In genomic region chr1:152752225-152752624, GRCh38 we compare ENCODE assay signal across 16 cellular contexts. TPM values are rescaled to one million over a fixed set of nuclear protein-coding genes. Genes with fewer than 3 reads are reported as not detected.
A peak's percentile ranks its signal among the peaks of the same experiment; 100 is the strongest.
DNase-seq lines count a peak whose midpoint lies in the region; FAIRE-seq and TF ChIP-seq lines count a peak whose summit lies in the region.
"Had no signal": no experiment of that assay in that cellular context is flagged by ENCODE, and none has a peak within 500 bp of the region (broad histone marks: within the 10 kb centered on the region; RNA-seq: fewer than 3 reads in every experiment).

No MANE protein-coding gene starts in this region.

- H3K79me1 ChIP-seq in trophoblast cell (ENCODE audit: low read length) = no peaks in the 10 kb centered on the region

- H3K23ac ChIP-seq in trophoblast cell (ENCODE audit: low read length) = no peak overlapping the region

- no peak overlapping the region for H2AFZ ChIP-seq in trophoblast cell (ENCODE audit: insufficient read depth, low read length, poor library complexity)
- H2AFZ ChIP-seq: GM23338 had no signal

- TF ChIP-seq CTCF in bronchial epithelial cell (IDR thresholded peaks at IDR 0.05; ENCODE audit: insufficient read depth, low read length, severe bottlenecking) = no peak

- H2BK120ac ChIP-seq in trophoblast cell (ENCODE audit: insufficient read depth, low read length, poor library complexity) = no peak overlapping the region

- H3K9ac ChIP-seq in trophoblast cell (ENCODE audit: low read length) = no peak overlapping the region

- H2AK5ac ChIP-seq in trophoblast cell (ENCODE audit: low read length) = no peak overlapping the region

- no peaks in the 10 kb centered on the region for H3K36me3 ChIP-seq in bronchial epithelial cell (ENCODE audit: control insufficient read depth, insufficient read depth, low read length)
- no peaks in the 10 kb centered on the region for H3K36me3 ChIP-seq in trophoblast cell (ENCODE audit: control insufficient read depth in 1 of 2, insufficient read depth in 2 of 2, low read length in 2 of 2)
- H3K36me3 ChIP-seq: heart right ventricle had no signal

- peak; percentile 88 for FAIRE-seq in bronchial epithelial cell (lab: Jason Lieb, UNC)
- FAIRE-seq: D721Med, GM12878 had no signal

- H3K4me2 ChIP-seq in trophoblast cell (ENCODE audit: low read length) = no peak overlapping the region
- H3K4me2 ChIP-seq: GM23338 had no signal

- H3K9me3 ChIP-seq in trophoblast cell (ENCODE audit: insufficient read depth, low read depth, low read length) = peaks cover 12% of the 10 kb centered on the region
- H3K9me3 ChIP-seq: heart right ventricle had no signal

- no peak overlapping the region for H4K12ac ChIP-seq in trophoblast cell (ENCODE audit: low read depth, low read length)

- H3K79me2 ChIP-seq in trophoblast cell (ENCODE audit: control insufficient read depth, insufficient read depth, low read length, poor library complexity) = no peaks in the 10 kb centered on the region

- WGBS in trophoblast cell (ENCODE audit: extremely low coverage, insufficient coverage, insufficient read length) = no CpG with 5 or more reads among the region's 1 CpG

- no peak overlapping the region for H3K4me3 ChIP-seq in Jurkat, Clone E6-1 (ENCODE audit: low read length)
- H3K4me3 ChIP-seq in bronchial epithelial cell (ENCODE audit: low read depth, low read length) (no peak overlapping the region), trophoblast cell (ENCODE audit: low read depth, low read length) (no peak overlapping the region)
- H3K4me3 ChIP-seq: GM12878, GM23338, heart right ventricle had no signal

- no peaks in the 10 kb centered on the region for H3K4me1 ChIP-seq in trophoblast cell (ENCODE audit: control insufficient read depth in 1 of 2, insufficient read depth in 2 of 2, low read length in 2 of 2)
- H3K4me1 ChIP-seq: heart right ventricle had no signal

- no peak overlapping the region for H3K4ac ChIP-seq in trophoblast cell (ENCODE audit: low read depth, low read length)

- H3K14ac ChIP-seq in trophoblast cell (ENCODE audit: low read length) = no peak overlapping the region

- H3K27me3 ChIP-seq in bronchial epithelial cell (ENCODE audit: control insufficient read depth, insufficient read depth, low read length) (no peaks in the 10 kb centered on the region), trophoblast cell (ENCODE audit: insufficient read depth, low read length) (no peaks in the 10 kb centered on the region)

- H3K27ac ChIP-seq in trophoblast cell (ENCODE audit: low read depth, low read length) = no peak overlapping the region
- H3K27ac ChIP-seq: heart right ventricle had no signal

- DNase-seq in ELR (ENCODE audit: low read depth) = peak; percentile 96
- DNase-seq in Jurkat, Clone E6-1 (ENCODE audit: low read depth, low spot score) = peak; percentile 3
- DNase-seq in bronchial epithelial cell (ENCODE audit: low read depth) = peak; percentile 98
- DNase-seq in trophoblast cell = peak; percentile 70 to 88
- no peak for DNase-seq in NCI-H2171 treated with DMSO at 0.1 percent for 48 hours (lab: John Stamatoyannopoulos, UW)
- DNase-seq in DMS 273 (lab: John Stamatoyannopoulos, UW; ENCODE audit: unreplicated experiment) = no peak
- DNase-seq in activated CD8-positive, alpha-beta memory T cell treated with anti-CD3 and anti-CD28 coated beads, Interleukin-2, amount 50 U/mL, for 4 hours = no peak
- DNase-seq: amniotic stem cell, heart right ventricle, NCI-H1417, NCI-H510A had no signal

- H3K18ac ChIP-seq in trophoblast cell (ENCODE audit: low read length) = no peak overlapping the region

- no peak overlapping the region for H4K8ac ChIP-seq in trophoblast cell (ENCODE audit: low read depth, low read length)

- H2BK5ac ChIP-seq in trophoblast cell (ENCODE audit: low read depth, low read length, poor library complexity) = no peak overlapping the region

- no peak overlapping the region for H2BK12ac ChIP-seq in trophoblast cell (ENCODE audit: low read length)

- no peak overlapping the region for H4K91ac ChIP-seq in trophoblast cell (ENCODE audit: low read depth, low read length)

RNA-seq across cellular contexts. Expression of gene KPRP, which starts 5.6 kb away (rescaled TPM):
- polyA plus RNA-seq in Jurkat, Clone E6-1 (2012; ENCODE audit: insufficient read depth, insufficient read length) = not detected
- not detected in 2 replicates for total RNA-seq in bronchial epithelial cell
- polyA plus RNA-seq in trophoblast cell (2013) = not detected in 2 replicates
- total RNA-seq: GM12878, GM23338, heart right ventricle, liver had no signal
- polyA plus RNA-seq: GM12878, GM23338, heart right ventricle, liver had no signal

RNA-seq across cellular contexts. Expression of gene LCE1F, which starts 22.7 kb away (rescaled TPM):
- not detected for polyA plus RNA-seq in Jurkat, Clone E6-1 (2012; ENCODE audit: insufficient read depth, insufficient read length)
- not detected in 2 replicates for total RNA-seq in bronchial epithelial cell
- not detected in 2 replicates for polyA plus RNA-seq in trophoblast cell (2013)
- total RNA-seq: GM12878, GM23338, heart right ventricle, liver had no signal
- polyA plus RNA-seq: GM23338, heart right ventricle, liver had no signal

RNA-seq across cellular contexts. Expression of gene LCE1E, which starts 33.8 kb away (rescaled TPM):
- not detected for polyA plus RNA-seq in Jurkat, Clone E6-1 (2012; ENCODE audit: insufficient read depth, insufficient read length)
- not detected in 2 replicates for total RNA-seq in bronchial epithelial cell
- not detected in 2 replicates for polyA plus RNA-seq in trophoblast cell (2013)
- total RNA-seq: GM23338, heart right ventricle, liver had no signal
- polyA plus RNA-seq: GM23338, heart right ventricle, liver had no signal

RNA-seq across cellular contexts. Expression of gene LCE4A, which starts 44.3 kb away (rescaled TPM):
- polyA plus RNA-seq in Jurkat, Clone E6-1 (2012; ENCODE audit: insufficient read depth, insufficient read length) = not detected
- not detected in 2 replicates for total RNA-seq in bronchial epithelial cell
- polyA plus RNA-seq in trophoblast cell (2013) = not detected in 2 replicates
- total RNA-seq: GM12878, GM23338, heart right ventricle, liver had no signal
- polyA plus RNA-seq: GM12878, GM23338, heart right ventricle, liver, thymus had no signal

RNA-seq across cellular contexts. Expression of gene LCE1D, which starts 44.3 kb away (rescaled TPM):
- not detected for polyA plus RNA-seq in Jurkat, Clone E6-1 (2012; ENCODE audit: insufficient read depth, insufficient read length)
- not detected in 2 replicates for total RNA-seq in bronchial epithelial cell
- polyA plus RNA-seq in trophoblast cell (2013) = not detected in 2 replicates
- total RNA-seq: GM12878, GM23338, heart right ventricle, liver had no signal
- polyA plus RNA-seq: GM12878, GM23338, heart right ventricle, liver had no signal

Comparison
In these comparisons a context has a peak if more than half of its experiments do, and no peak if none do; other contexts are left out.
1. DNase-seq: peak in ELR (single experiment), Jurkat, Clone E6-1 (single experiment), bronchial epithelial cell (single experiment) and trophoblast cell (2 of 2); none in NCI-H2171 treated with DMSO at 0.1 percent for 48 hours (single experiment), DMS 273 (single experiment) and activated CD8-positive, alpha-beta memory T cell treated with anti-CD3 and anti-CD28 coated beads, Interleukin-2, amount 50 U/mL, for 4 hours (single experiment).